ENCODE assay signal across 1 cellular context in genomic region chr12:6567824-6568617, GRCh38.
TF ChIP-seq lines count a peak whose summit lies in the region.

Gene NOP2 (minus strand): TSS chr12:6568291. CDS start chr12:6567918, 373 bp downstream.

TF ChIP-seq in HepG2, 621 proteins besides CTCF, POLR2A, EP300 and RAD21 (continued from another document and continues in another):
- TF ChIP-seq ZNF318 (CRISPR knock-in tag; IDR thresholded peaks at IDR 0.05) (no peak), PHF8 (CRISPR knock-in tag; IDR thresholded peaks at IDR 0.05) (peak; percentile 95), CBX2 (IDR thresholded peaks at IDR 0.05; ENCODE audit: low read depth, low read length) (no peak), CBX2 (CRISPR knock-in tag; IDR thresholded peaks at IDR 0.05; ENCODE audit: low read depth) (no peak), NCOA5 (CRISPR knock-in tag; IDR thresholded peaks at IDR 0.05) (no peak), ZMAT3 (CRISPR knock-in tag; conservative IDR thresholded peaks at IDR 0.05) (no peak; the same call in 1 of the 2 replicates), ZNF724P (CRISPR knock-in tag; IDR thresholded peaks at IDR 0.05; ENCODE audit: borderline replicate concordance) (peak; percentile 74; the same call in 1 of the 2 replicates), ZNF501 (CRISPR knock-in tag; IDR thresholded peaks at IDR 0.05) (peak; percentile 78), GLI4 (CRISPR knock-in tag; IDR thresholded peaks at IDR 0.05; ENCODE audit: borderline replicate concordance) (0 out of 2 replicates have a peak, but pooled peaks have one; percentile 71), ZNF235 (CRISPR knock-in tag; IDR thresholded peaks at IDR 0.05; ENCODE audit: borderline replicate concordance) (no peak), ATF7-NPFF (CRISPR knock-in tag; IDR thresholded peaks at IDR 0.05; ENCODE audit: low read depth) (peak; percentile 79), ZNF839 (CRISPR knock-in tag; IDR thresholded peaks at IDR 0.05; ENCODE audit: borderline replicate concordance) (peak; percentile 87; the same call in 1 of the 2 replicates), MIER3 (CRISPR knock-in tag; IDR thresholded peaks at IDR 0.05; ENCODE audit: borderline replicate concordance) (peak; percentile 57; the same call in 1 of the 2 replicates), UBTF (CRISPR knock-in tag; IDR thresholded peaks at IDR 0.05) (peak; percentile 88), HHEX (CRISPR knock-in tag; IDR thresholded peaks at IDR 0.05) (no peak), CEBPG (CRISPR knock-in tag; IDR thresholded peaks at IDR 0.05) (peak; percentile 62), KDM4B (CRISPR knock-in tag; IDR thresholded peaks at IDR 0.05) (no peak), AGO1 (IDR thresholded peaks at IDR 0.05; ENCODE audit: low read depth, low read length, poor library complexity, severe bottlenecking) (peak; percentile 91), FOSL2 (CRISPR knock-in tag; IDR thresholded peaks at IDR 0.05) (peak; percentile 44), ZFP90 (CRISPR knock-in tag; IDR thresholded peaks at IDR 0.05; ENCODE audit: borderline replicate concordance) (peak; percentile 80), HOXA5 (CRISPR knock-in tag; IDR thresholded peaks at IDR 0.05) (peak; percentile 91), ZNF616 (CRISPR knock-in tag; IDR thresholded peaks at IDR 0.05; ENCODE audit: low read depth) (peak; percentile 81), ATF7 (IDR thresholded peaks at IDR 0.05) (no peak), ATF7 (CRISPR knock-in tag; IDR thresholded peaks at IDR 0.05) (0 out of 2 replicates have a peak, but pooled peaks have one; percentile 28), HMG20A (CRISPR knock-in tag; IDR thresholded peaks at IDR 0.05; ENCODE audit: borderline replicate concordance) (no peak), SOX5 (CRISPR knock-in tag; IDR thresholded peaks at IDR 0.05; ENCODE audit: borderline replicate concordance) (no peak; the same call in 1 of the 2 replicates), ZSCAN22 (CRISPR knock-in tag; IDR thresholded peaks at IDR 0.05) (no peak), ZBTB44 (CRISPR knock-in tag; IDR thresholded peaks at IDR 0.05) (no peak), MYNN (CRISPR knock-in tag; IDR thresholded peaks at IDR 0.05; ENCODE audit: low read depth) (no peak), ZNF788 (CRISPR knock-in tag; IDR thresholded peaks at IDR 0.05; ENCODE audit: borderline replicate concordance) (peak; percentile 21; the same call in 1 of the 2 replicates), ZGPAT (CRISPR knock-in tag; IDR thresholded peaks at IDR 0.05) (peak; percentile 67; the same call in 1 of the 2 replicates), HDAC6 (IDR thresholded peaks at IDR 0.05; ENCODE audit: low read depth, low read length) (no peak), PAF1 (CRISPR knock-in tag; IDR thresholded peaks at IDR 0.05) (no peak), SALL1 (CRISPR knock-in tag; IDR thresholded peaks at IDR 0.05) (peak; percentile 91), IKZF5 (CRISPR knock-in tag; IDR thresholded peaks at IDR 0.05) (0 out of 2 replicates have a peak, but pooled peaks have one; percentile 36), TCF7 (IDR thresholded peaks at IDR 0.05; ENCODE audit: low read depth) (no peak), SALL2 (CRISPR knock-in tag; IDR thresholded peaks at IDR 0.05) (no peak), ZNF274 (CRISPR knock-in tag; IDR thresholded peaks at IDR 0.05) (peak; percentile 81), KLF11 (CRISPR knock-in tag; IDR thresholded peaks at IDR 0.05) (no peak), ZNF547 (CRISPR knock-in tag; IDR thresholded peaks at IDR 0.05) (peak; percentile 93), MXD4 (CRISPR knock-in tag; IDR thresholded peaks at IDR 0.05) (peak; percentile 95)
- TF ChIP-seq, protein P1, sequence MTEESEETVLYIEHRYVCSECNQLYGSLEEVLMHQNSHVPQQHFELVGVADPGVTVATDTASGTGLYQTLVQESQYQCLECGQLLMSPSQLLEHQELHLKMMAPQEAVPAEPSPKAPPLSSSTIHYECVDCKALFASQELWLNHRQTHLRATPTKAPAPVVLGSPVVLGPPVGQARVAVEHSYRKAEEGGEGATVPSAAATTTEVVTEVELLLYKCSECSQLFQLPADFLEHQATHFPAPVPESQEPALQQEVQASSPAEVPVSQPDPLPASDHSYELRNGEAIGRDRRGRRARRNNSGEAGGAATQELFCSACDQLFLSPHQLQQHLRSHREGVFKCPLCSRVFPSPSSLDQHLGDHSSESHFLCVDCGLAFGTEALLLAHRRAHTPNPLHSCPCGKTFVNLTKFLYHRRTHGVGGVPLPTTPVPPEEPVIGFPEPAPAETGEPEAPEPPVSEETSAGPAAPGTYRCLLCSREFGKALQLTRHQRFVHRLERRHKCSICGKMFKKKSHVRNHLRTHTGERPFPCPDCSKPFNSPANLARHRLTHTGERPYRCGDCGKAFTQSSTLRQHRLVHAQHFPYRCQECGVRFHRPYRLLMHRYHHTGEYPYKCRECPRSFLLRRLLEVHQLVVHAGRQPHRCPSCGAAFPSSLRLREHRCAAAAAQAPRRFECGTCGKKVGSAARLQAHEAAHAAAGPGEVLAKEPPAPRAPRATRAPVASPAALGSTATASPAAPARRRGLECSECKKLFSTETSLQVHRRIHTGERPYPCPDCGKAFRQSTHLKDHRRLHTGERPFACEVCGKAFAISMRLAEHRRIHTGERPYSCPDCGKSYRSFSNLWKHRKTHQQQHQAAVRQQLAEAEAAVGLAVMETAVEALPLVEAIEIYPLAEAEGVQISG (CRISPR knock-in tag; IDR thresholded peaks at IDR 0.05) = peak; percentile 88
- TF ChIP-seq, protein P2, sequence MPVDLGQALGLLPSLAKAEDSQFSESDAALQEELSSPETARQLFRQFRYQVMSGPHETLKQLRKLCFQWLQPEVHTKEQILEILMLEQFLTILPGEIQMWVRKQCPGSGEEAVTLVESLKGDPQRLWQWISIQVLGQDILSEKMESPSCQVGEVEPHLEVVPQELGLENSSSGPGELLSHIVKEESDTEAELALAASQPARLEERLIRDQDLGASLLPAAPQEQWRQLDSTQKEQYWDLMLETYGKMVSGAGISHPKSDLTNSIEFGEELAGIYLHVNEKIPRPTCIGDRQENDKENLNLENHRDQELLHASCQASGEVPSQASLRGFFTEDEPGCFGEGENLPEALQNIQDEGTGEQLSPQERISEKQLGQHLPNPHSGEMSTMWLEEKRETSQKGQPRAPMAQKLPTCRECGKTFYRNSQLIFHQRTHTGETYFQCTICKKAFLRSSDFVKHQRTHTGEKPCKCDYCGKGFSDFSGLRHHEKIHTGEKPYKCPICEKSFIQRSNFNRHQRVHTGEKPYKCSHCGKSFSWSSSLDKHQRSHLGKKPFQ (CRISPR knock-in tag; IDR thresholded peaks at IDR 0.05; ENCODE audit: insufficient replicate concordance) = no peak
- TF ChIP-seq, protein P3, sequence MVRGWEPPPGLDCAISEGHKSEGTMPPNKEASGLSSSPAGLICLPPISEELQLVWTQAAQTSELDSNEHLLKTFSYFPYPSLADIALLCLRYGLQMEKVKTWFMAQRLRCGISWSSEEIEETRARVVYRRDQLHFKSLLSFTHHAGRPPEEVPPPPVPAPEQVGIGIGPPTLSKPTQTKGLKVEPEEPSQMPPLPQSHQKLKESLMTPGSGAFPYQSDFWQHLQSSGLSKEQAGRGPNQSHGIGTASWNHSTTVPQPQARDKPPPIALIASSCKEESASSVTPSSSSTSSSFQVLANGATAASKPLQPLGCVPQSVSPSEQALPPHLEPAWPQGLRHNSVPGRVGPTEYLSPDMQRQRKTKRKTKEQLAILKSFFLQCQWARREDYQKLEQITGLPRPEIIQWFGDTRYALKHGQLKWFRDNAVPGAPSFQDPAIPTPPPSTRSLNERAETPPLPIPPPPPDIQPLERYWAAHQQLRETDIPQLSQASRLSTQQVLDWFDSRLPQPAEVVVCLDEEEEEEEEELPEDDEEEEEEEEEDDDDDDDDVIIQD (CRISPR knock-in tag; IDR thresholded peaks at IDR 0.05; ENCODE audit: low read depth) = no peak
